ENCODE assay signal across 8 cellular contexts in genomic region chr2:101016-101415, GRCh38. TPM values are rescaled to one million over a fixed set of nuclear protein-coding genes. Genes with fewer than 3 reads are reported as not detected.
"Had no signal": no experiment of that assay in that cellular context is flagged by ENCODE, and none has a peak within 500 bp of the region (broad histone marks: within the 10 kb centered on the region; RNA-seq: fewer than 3 reads in every experiment).

No MANE protein-coding gene starts in this region.

- H3K9ac ChIP-seq: GM23248 had no signal

- H3K27ac ChIP-seq: GM23248 had no signal

- H3K4me3 Mint-ChIP-seq: H9, HFFc6 had no signal

- H3K4me1 ChIP-seq: HAP-1 had no signal

- H3K9me3 ChIP-seq: HAP-1 had no signal

- ATAC-seq: HCT116 had no signal

- H3K27ac Mint-ChIP-seq: HFFc6 had no signal

- H2AFZ ChIP-seq: GM23248 had no signal

- H3K4me3 ChIP-seq: GM23248, HAP-1 had no signal

- H3K36me3 ChIP-seq: HAP-1 had no signal

- DNase-seq: GM23248, GOT3, H7, H9, HCEC 1CT, HFFc6 had no signal

RNA-seq across cellular contexts. Expression of gene FAM110C, which starts 54.7 kb away (rescaled TPM):
- total RNA-seq: GM23248, HFFc6 had no signal
- polyA plus RNA-seq: GM23248 had no signal
